Comparison of ENCODE assay signal across 8 cellular contexts in the genomic region with DNA sequence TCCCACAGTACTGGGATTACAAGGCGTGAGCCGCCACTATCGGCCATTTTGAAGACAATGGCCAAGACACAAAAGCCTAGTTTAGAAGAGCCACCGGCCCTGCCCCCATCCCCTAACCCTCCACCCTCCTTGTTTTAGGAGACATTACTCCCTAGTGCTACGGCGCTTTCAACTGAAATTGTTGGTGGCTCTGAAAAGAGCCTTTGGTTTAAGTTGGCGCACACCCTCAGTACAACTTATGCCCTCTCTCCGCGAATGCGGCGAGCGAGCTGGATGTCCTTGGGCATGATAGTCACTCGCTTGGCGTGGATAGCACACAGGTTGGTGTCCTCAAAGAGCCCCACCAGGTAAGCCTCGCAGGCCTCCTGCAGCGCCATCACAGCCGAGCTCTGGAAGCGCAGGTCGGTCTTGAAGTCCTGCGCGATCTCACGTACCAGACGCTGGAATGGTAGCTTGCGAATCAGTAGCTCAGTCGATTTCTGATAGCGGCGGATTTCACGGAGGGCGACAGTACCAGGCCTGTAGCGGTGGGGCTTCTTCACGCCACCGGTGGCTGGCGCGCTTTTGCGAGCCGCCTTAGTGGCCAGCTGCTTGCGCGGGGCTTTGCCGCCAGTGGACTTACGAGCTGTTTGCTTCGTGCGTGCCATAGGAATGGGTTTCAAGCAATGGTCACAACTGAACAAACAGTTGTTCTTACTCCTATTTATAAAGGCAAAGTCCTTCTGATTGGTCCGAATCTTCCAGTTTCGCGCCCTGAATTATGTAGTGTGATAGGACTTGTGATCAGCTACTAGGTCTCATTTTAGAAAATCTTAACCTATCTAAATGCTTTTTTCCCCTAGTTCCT.
DNase-seq lines count a peak whose midpoint lies in the region; ATAC-seq, FAIRE-seq and TF ChIP-seq lines count a peak whose summit lies in the region.

No MANE protein-coding gene starts in this region.

- H3K27ac ChIP-seq in small intestine (ENCODE audit: low read depth in 1 of 2, low read length in 1 of 2) = peak overlapping the region; percentile 89 to 96

- H3K36me3 Mint-ChIP-seq in T-helper 17 cell (ENCODE audit: low read depth) = no peaks in the 10 kb centered on the region

- ATAC-seq in T-helper 17 cell (peak; percentile 81), GM18861 (IDR thresholded peaks at IDR 0.05; ENCODE audit: unreplicated experiment) (no peak)

- TF ChIP-seq CTCF in astrocyte of the cerebellum (IDR thresholded peaks at IDR 0.05; ENCODE audit: low read depth, low read length, missing control alignments) = peak; percentile 49

- DNase-seq in G401 (ENCODE audit: low spot score) (peak; percentile 81), H7 (peak; percentile 72), NCI-H1105 (lab: John Stamatoyannopoulos, UW) (peak; percentile 85), T-helper 17 cell (peak; percentile 50 to 66 (median 60)), astrocyte of the cerebellum (ENCODE audit: low read depth) (peak; percentile 49), small intestine (peak; percentile 84)

- H3K4me3 ChIP-seq in H7 (ENCODE audit: insufficient read depth, low read depth, low read length) = peak overlapping the region; percentile 85
- peak overlapping the region; percentile 72 for H3K4me3 ChIP-seq in astrocyte of the cerebellum (ENCODE audit: low read depth, low read length)
- peak overlapping the region; percentile 95 for H3K4me3 ChIP-seq in iPS-15b (ENCODE audit: low read depth, low read length)
- H3K4me3 ChIP-seq in small intestine (ENCODE audit: low read depth in 1 of 2, low read length in 2 of 2) = peak overlapping the region; percentile 13 to 46

- peak overlapping the region; percentile 93 for H3K27ac Mint-ChIP-seq in T-helper 17 cell

- H3K9me3 ChIP-seq in T-helper 17 cell (ENCODE audit: control insufficient read depth, low read length, poor library complexity, severe bottlenecking) (no peaks in the 10 kb centered on the region), iPS-15b (ENCODE audit: control insufficient read depth, insufficient read depth, low read length) (no peaks in the 10 kb centered on the region), small intestine (ENCODE audit: control insufficient read depth, low read depth) (no peaks in the 10 kb centered on the region)

- in situ Hi-C loops in G401 (cut with HindIII; ENCODE audit: low sequenced_read_pairs) = no loop called here
- in situ Hi-C loops in astrocyte of the cerebellum (cut with HindIII; ENCODE audit: low sequenced_read_pairs) = no loop called here

- H3K27me3 Mint-ChIP-seq in T-helper 17 cell = no peaks in the 10 kb centered on the region

- H3K27me3 ChIP-seq in H7 (ENCODE audit: control insufficient read depth, insufficient read depth, low read length) (no peaks in the 10 kb centered on the region), iPS-15b (ENCODE audit: control insufficient read depth, insufficient read depth, low read length) (no peaks in the 10 kb centered on the region), small intestine (ENCODE audit: control insufficient read depth in 2 of 2, insufficient read depth in 2 of 2, low read length in 2 of 2) (no peaks in the 10 kb centered on the region)

- H3K9ac ChIP-seq in iPS-15b (ENCODE audit: low read depth, low read length) = peak overlapping the region; percentile 99

- no peak for FAIRE-seq in small intestine (lab: Jason Lieb, UNC)

- H3K4me3 Mint-ChIP-seq in T-helper 17 cell = peak overlapping the region; percentile 96

- H3K4me1 Mint-ChIP-seq in T-helper 17 cell = peaks cover 28% of the 10 kb centered on the region

- peaks cover 2% of the 10 kb centered on the region for H3K4me1 ChIP-seq in iPS-15b (ENCODE audit: control insufficient read depth, insufficient read depth, low read length)
- no peaks in the 10 kb centered on the region for H3K4me1 ChIP-seq in small intestine (ENCODE audit: control insufficient read depth in 2 of 2, insufficient read depth in 1 of 2, low read depth in 1 of 2, low read length in 1 of 2)

- H3K36me3 ChIP-seq in H7 (replicated peaks; ENCODE audit: control insufficient read depth, insufficient read depth, low read length) = no peaks in the 10 kb centered on the region
- H3K36me3 ChIP-seq in iPS-15b (ENCODE audit: control insufficient read depth, insufficient read depth, low read length) = no peaks in the 10 kb centered on the region
- H3K36me3 ChIP-seq in small intestine (ENCODE audit: control insufficient read depth in 2 of 2, insufficient read depth in 2 of 2, low read length in 2 of 2) = no peaks in the 10 kb centered on the region

- WGBS in small intestine, 3 donors = 0 to 1% (median 0%) methylated on average over 45 of the region's 45 CpGs

Comparison
In these comparisons a context has a peak if more than half of its experiments do, and no peak if none do; other contexts are left out.
1. H3K4me3 ChIP-seq: peak in every context shown above with its lines; median percentile 95 in iPS-15b; 85 in H7; 72 in astrocyte of the cerebellum; 30 in small intestine.